Comparison of ENCODE assay signal across 1 cellular context in the genomic region with DNA sequence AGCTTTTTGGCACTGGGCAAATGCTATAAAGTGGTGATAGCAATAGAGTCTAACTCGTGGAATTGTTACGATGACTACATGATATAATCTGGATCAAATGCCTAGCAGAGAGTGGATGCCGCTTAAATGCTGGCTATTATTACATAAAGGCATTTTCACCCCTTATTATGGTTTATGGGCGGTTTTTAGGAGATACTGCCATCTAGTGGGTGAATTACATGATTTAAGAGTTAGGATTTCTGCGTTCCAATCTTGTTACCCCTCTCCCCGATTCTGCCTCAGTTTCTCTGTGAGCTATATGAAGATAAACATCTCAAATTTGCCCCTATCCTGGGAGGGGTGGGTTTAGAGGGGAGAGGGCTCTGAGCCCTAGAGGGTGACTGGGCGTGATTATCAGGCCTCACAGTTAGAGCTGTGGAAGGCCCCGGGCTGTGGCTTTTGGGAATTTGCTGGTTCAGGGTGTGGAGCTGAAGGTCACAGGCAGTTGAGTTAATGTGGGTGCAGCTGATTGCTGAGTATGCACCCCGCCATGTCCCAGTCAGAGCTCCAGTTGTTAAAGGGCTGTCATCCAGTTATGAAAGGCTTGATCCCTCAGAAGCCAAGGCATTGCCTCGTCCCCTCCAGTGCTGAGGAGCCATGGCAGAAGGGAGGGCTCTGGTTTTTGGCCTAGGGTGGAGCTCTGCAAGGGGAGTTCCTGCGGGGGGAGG.
TF ChIP-seq lines count a peak whose summit lies in the region.

No MANE protein-coding gene starts in this region.

TF ChIP-seq in K562, 482 proteins besides CTCF, POLR2A, EP300 and RAD21:
- TF ChIP-seq ZFX (CRISPR knock-in tag; IDR thresholded peaks at IDR 0.05) = peak; percentile 28; the same call in 1 of the 2 replicates
- peak; percentile 61 for TF ChIP-seq ZNF316 (IDR thresholded peaks at IDR 0.05)
- TF ChIP-seq CBFA2T3 (IDR thresholded peaks at IDR 0.05) = peak; percentile 44
- TF ChIP-seq, protein P1, sequence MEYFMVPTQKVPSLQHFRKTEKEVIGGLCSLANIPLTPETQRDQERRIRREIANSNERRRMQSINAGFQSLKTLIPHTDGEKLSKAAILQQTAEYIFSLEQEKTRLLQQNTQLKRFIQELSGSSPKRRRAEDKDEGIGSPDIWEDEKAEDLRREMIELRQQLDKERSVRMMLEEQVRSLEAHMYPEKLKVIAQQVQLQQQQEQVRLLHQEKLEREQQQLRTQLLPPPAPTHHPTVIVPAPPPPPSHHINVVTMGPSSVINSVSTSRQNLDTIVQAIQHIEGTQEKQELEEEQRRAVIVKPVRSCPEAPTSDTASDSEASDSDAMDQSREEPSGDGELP (CRISPR knock-in tag; IDR thresholded peaks at IDR 0.05; ENCODE audit: borderline replicate concordance) = peak; percentile 63; the same call in 1 of the 2 replicates
- TF ChIP-seq, protein P2, sequence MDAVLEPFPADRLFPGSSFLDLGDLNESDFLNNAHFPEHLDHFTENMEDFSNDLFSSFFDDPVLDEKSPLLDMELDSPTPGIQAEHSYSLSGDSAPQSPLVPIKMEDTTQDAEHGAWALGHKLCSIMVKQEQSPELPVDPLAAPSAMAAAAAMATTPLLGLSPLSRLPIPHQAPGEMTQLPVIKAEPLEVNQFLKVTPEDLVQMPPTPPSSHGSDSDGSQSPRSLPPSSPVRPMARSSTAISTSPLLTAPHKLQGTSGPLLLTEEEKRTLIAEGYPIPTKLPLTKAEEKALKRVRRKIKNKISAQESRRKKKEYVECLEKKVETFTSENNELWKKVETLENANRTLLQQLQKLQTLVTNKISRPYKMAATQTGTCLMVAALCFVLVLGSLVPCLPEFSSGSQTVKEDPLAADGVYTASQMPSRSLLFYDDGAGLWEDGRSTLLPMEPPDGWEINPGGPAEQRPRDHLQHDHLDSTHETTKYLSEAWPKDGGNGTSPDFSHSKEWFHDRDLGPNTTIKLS (IDR thresholded peaks at IDR 0.05; ENCODE audit: borderline replicate concordance, low read depth) = no peak
- no peak for TF ChIP-seq SIX5 (IDR thresholded peaks at IDR 0.05; ENCODE audit: borderline replicate concordance in 1 of 2, insufficient read depth in 1 of 2, low read depth in 1 of 2, low read length in 2 of 2)
- 0 out of 2 replicates have a peak, but pooled peaks have one; percentile 9 for TF ChIP-seq MAFG (tag; conservative IDR thresholded peaks at IDR 0.05)
- TF ChIP-seq ARID1B (IDR thresholded peaks at IDR 0.05) = peak; percentile 16; the same call in 1 of the 2 replicates
TF ChIP-seq in K562: peak in this region for 6.
